Comparison of ENCODE assay signal across 8 cellular contexts in genomic region chr6:116680880-116681672, GRCh38. TPM values are rescaled to one million over a fixed set of nuclear protein-coding genes. Genes with fewer than 3 reads are reported as not detected.
A peak's percentile ranks its signal among the peaks of the same experiment; 100 is the strongest.
DNase-seq lines count a peak whose midpoint lies in the region; ATAC-seq and TF ChIP-seq lines count a peak whose summit lies in the region.

Gene KPNA5 (plus strand): TSS chr6:116681211. CDS start chr6:116681335, 124 bp downstream.

- H3K4me1 Mint-ChIP-seq in chondrocyte (ENCODE audit: low read depth), result peaks cover 14% of the 10 kb centered on the region

- TF ChIP-seq POLR2A in GM19193 (IDR thresholded peaks at IDR 0.05; ENCODE audit: extremely low read depth, insufficient read depth, insufficient read length), result peak; percentile 96

- peaks cover 3% of the 10 kb centered on the region for H3K9me3 Mint-ChIP-seq in chondrocyte (ENCODE audit: low read depth)

- H3K27ac Mint-ChIP-seq in chondrocyte (ENCODE audit: unreplicated experiment), result peak within 1 kb of the TSS; percentile 98

- DNase-seq in Ammon's horn (ENCODE audit: low spot score) (peak; percentile 97), NCI-H460 (ENCODE audit: extremely low read depth, low read depth) (peak; percentile 83), chondrocyte (ENCODE audit: low spot score) (peak; percentile 95), kidney tubule cell (ENCODE audit: low spot score) (peak; percentile 94)
- peak; percentile 83 for DNase-seq in activated CD4-positive, alpha-beta T cell treated with anti-CD3 and anti-CD28 coated beads for 1 hour
- DNase-seq in stimulated activated CD4-positive, alpha-beta T cell treated with anti-CD3 and anti-CD28 coated beads, Interleukin-1b, Interleukin-23, amount 100 ng/mL, for 1 hour (ENCODE audit: low read depth in 2 of 2), result peak; percentile 69 to 78

- TF ChIP-seq CTCF in chondrocyte (IDR thresholded peaks at IDR 0.05), result peak; percentile 29

- H3K4me3 Mint-ChIP-seq in chondrocyte (ENCODE audit: unreplicated experiment), result peak within 1 kb of the TSS; percentile 97

- peaks cover 2% of the 10 kb centered on the region for H3K36me3 Mint-ChIP-seq in chondrocyte (ENCODE audit: low read depth)

- ATAC-seq in HG03432 (IDR thresholded peaks at IDR 0.05; ENCODE audit: unreplicated experiment), result peak; percentile 92

- H3K27me3 Mint-ChIP-seq in chondrocyte (ENCODE audit: low read depth), result no peaks in the 10 kb centered on the region

RNA-seq across cellular contexts. Expression of gene KPNA5, which starts in this region (rescaled TPM):
- 5.3 and 6.1 TPM in 2 replicates for total RNA-seq in NCI-H460 (2014; rRNA removed; shearing (Covaris generic))
- 2.2 and 5.4 TPM in 2 replicates for polyA plus RNA-seq in NCI-H460 (2014; cell fraction: nucleus; rRNA removed)
- 8.3 to 11.4 TPM (median 10.0 TPM) in 3 replicates for total RNA-seq in chondrocyte

Comparison
In these comparisons a context has a peak if more than half of its experiments do, and no peak if none do; other contexts are left out.
1. Peak in every context shown above with its lines: DNase-seq and ATAC-seq.